In the genomic region with DNA sequence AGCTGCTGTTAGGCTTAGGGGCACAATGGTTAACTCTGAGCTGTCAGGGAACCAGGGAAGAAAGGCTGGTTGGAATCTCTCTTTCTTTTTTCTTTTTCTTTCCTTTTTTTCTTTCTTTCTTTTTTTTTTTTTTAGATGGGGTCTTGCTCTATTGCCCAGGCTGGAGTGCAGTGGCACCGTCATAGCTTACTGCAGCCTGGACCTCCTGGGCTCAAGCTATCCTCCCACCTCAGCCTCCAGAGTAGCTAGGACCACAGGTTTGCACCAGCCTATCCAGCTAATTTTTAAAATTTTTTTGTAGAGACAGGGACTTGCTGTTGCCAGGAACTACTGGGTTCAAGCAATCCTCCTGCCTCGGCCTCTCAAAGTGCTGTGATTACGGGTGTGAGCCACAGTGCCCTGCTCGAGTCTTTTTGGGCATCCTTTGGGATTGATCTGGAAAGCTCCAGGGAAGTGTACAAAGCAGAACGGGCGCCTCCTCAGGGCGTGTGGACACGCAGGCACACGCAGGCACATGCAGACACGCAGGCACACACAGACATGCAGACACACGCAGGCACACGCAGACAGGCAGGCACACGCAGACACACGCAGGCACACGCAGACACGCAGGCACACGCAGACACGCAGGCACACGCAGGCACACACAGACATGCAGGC, we compare ENCODE assay signal across 11 cellular contexts.
"Had no signal": no experiment of that assay in that cellular context is flagged by ENCODE, and none has a peak within 500 bp of the region (broad histone marks: within the 10 kb centered on the region; RNA-seq: fewer than 3 reads in every experiment).

No MANE protein-coding gene starts in this region.

- ATAC-seq: activated CD4-positive, CD25-positive, alpha-beta regulatory T cell treated with anti-CD3 and anti-CD28 coated beads, Interleukin-2, amount 50 U/mL, for 24 hours; natural killer cell treated with Interleukin-12 subunit alpha and Interleukin-12 subunit beta and Interleukin-15 and Interleukin-18, amount 100 ng/mL, for 72 hours; stimulated activated effector memory CD8-positive, alpha-beta T cell treated with anti-CD3 and anti-CD28 coated beads, Interleukin-12 subunit alpha, Interleukin-12 subunit beta, amount 100 ng/mL, for 72 hours had no signal

- DNase-seq: activated CD4-positive, alpha-beta T cell treated with anti-CD3 and anti-CD28 coated beads, Interleukin-2, amount 50 U/mL, for 1 hour; activated naive CD4-positive, alpha-beta T cell treated with Interleukin-2 at 50 U/mL for 16 hours; nucleus accumbens; stimulated activated CD4-positive, alpha-beta T cell treated with anti-CD3 and anti-CD28 coated beads, Interleukin-12 subunit alpha, Interleukin-12 subunit beta, amount 100 ng/mL, for 4 hours; stimulated activated CD4-positive, alpha-beta T cell treated with anti-CD3 and anti-CD28 coated beads, Interleukin-2, amount 100 ng/mL, for 24 hours; T-helper 1 cell had no signal

- H3K27me3 ChIP-seq: thyroid gland had no signal

- H3K36me3 ChIP-seq: prostate gland, thyroid gland had no signal

- H3K4me3 ChIP-seq: prostate gland, thyroid gland had no signal

- H3K27ac ChIP-seq: prostate gland, thyroid gland had no signal

- H3K9me3 ChIP-seq: prostate gland, thyroid gland had no signal
